Comparison of ENCODE assay signal across 10 cellular contexts in the genomic region with DNA sequence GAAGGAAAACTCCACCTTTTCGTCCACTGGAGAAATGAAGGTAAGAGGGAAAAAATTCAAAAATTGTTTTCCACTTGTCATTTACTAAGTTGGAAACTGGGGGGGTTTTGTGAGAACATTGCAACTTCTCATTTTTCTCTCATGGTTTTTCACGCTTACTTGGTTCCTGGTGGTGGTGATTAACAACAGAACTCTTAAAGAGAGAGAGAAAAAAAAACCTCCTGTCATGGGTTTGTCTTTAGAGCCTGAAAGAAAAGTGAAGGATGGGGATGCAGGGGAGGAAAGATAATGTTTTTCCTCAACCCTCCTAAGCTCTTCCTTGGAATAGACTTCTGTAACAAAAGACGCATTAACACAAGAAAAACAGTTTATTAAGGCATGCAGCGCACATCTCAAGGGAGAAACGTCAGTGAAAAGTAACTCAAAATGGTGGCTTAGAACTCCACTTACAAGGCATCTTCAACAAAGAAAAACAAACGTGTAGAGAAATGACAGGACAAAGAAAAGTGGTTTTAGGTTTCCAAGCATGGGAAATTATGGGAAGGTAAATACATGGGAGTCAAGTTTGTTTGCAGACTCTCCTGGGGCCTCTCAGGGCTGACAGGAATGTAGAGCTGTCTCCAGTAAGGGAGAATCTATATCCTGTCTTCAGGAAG.
DNase-seq lines count a peak whose midpoint lies in the region; ATAC-seq and TF ChIP-seq lines count a peak whose summit lies in the region.
"Had no signal": no experiment of that assay in that cellular context is flagged by ENCODE, and none has a peak within 500 bp of the region (broad histone marks: within the 10 kb centered on the region; RNA-seq: fewer than 3 reads in every experiment).

No MANE protein-coding gene starts in this region.

- H3K27me3 Mint-ChIP-seq in brain: no peaks in the 10 kb centered on the region
- H3K27me3 Mint-ChIP-seq: activated naive CD4-positive, alpha-beta T cell treated with anti-CD3 and anti-CD28 coated beads, Interleukin-2, amount 50 U/mL, for 24 hours had no signal

- no peak for DNase-seq in activated CD4-positive, CD25-positive, alpha-beta regulatory T cell (lab: John Stamatoyannopoulos, UW)
- DNase-seq in SIG-M5 treated with dmso at 0.1 percent for 504 hours (lab: John Stamatoyannopoulos, UW; ENCODE audit: unreplicated experiment) (no peak), ureter (ENCODE audit: low spot score) (no peak)
- DNase-seq: NCI-H1694 had no signal

- H3K36me3 ChIP-seq in BLaER1 treated with 17β-estradiol and CSF1 and Interleukin-3, amounts not matched to agents 10 nM and 100 nM: peaks cover 0 to 3% (median 0%) of the 10 kb centered on the region in 11 experiments; a peak in 1 of 22 replicates

- peak overlapping the region in 3 of 5 experiments; percentile 38 to 51 (median 42) for H3K4me3 Mint-ChIP-seq in brain
- H3K4me3 Mint-ChIP-seq: activated naive CD4-positive, alpha-beta T cell treated with anti-CD3 and anti-CD28 coated beads, Interleukin-2, amount 50 U/mL, for 24 hours had no signal

- H3K9ac ChIP-seq in BLaER1 treated with 17β-estradiol and CSF1 and Interleukin-3, amounts not matched to agents 10 nM and 100 nM: peak overlapping the region in 5 of 11 experiments; percentile 18 to 64 (median 24); a peak in 8 of 22 replicates

- peak overlapping the region in 9 of 11 experiments; percentile 13 to 76 (median 57); a peak in 14 of 22 replicates for H3K27ac ChIP-seq in BLaER1 treated with 17β-estradiol and CSF1 and Interleukin-3, amounts not matched to agents 10 nM and 100 nM

- peak; percentile 47 for ATAC-seq in GM19467 (IDR thresholded peaks at IDR 0.05; ENCODE audit: unreplicated experiment)
- ATAC-seq in HG03520 (IDR thresholded peaks at IDR 0.05; ENCODE audit: unreplicated experiment): peak; percentile 44
- no peak for ATAC-seq in HG03457 (IDR thresholded peaks at IDR 0.05; ENCODE audit: unreplicated experiment)

- peaks cover 14% of the 10 kb centered on the region for H3K36me3 Mint-ChIP-seq in brain

- H3K27me3 ChIP-seq in BLaER1 treated with 17β-estradiol and CSF1 and Interleukin-3, amounts not matched to agents 10 nM and 100 nM: no peaks in the 10 kb centered on the region

- H4K20me1 ChIP-seq in BLaER1 treated with 17β-estradiol and CSF1 and Interleukin-3, amounts not matched to agents 10 nM and 100 nM: no peaks in the 10 kb centered on the region

- peak overlapping the region; percentile 54 to 91 (median 82) for H3K27ac Mint-ChIP-seq in brain
- H3K27ac Mint-ChIP-seq: activated naive CD4-positive, alpha-beta T cell treated with anti-CD3 and anti-CD28 coated beads, Interleukin-2, amount 50 U/mL, for 24 hours had no signal

- H3K4me1 Mint-ChIP-seq in brain: peaks cover 18% of the 10 kb centered on the region

- peaks cover 25 to 81% (median 56%) of the 10 kb centered on the region in 11 experiments for H3K9me3 ChIP-seq in BLaER1 treated with 17β-estradiol and CSF1 and Interleukin-3, amounts not matched to agents 10 nM and 100 nM (replicated peaks in 1 of 11)

- peaks cover 10 to 47% (median 20%) of the 10 kb centered on the region in 5 experiments for H3K9me3 Mint-ChIP-seq in brain
- H3K9me3 Mint-ChIP-seq: activated naive CD4-positive, alpha-beta T cell treated with anti-CD3 and anti-CD28 coated beads, Interleukin-2, amount 50 U/mL, for 24 hours had no signal

- H3K4me1 ChIP-seq in BLaER1 treated with 17β-estradiol and CSF1 and Interleukin-3, amounts not matched to agents 10 nM and 100 nM: peaks cover 0 to 24% (median 20%) of the 10 kb centered on the region in 10 experiments; a peak in 14 of 20 replicates

- TF ChIP-seq CTCF in brain (conservative IDR thresholded peaks at IDR 0.05): no peak

- H3K4me2 ChIP-seq in BLaER1 treated with 17β-estradiol and CSF1 and Interleukin-3, amounts not matched to agents 10 nM and 100 nM: peak overlapping the region in 8 of 11 experiments; percentile 16 to 75 (median 61); a peak in 15 of 22 replicates

- H3K4me3 ChIP-seq in BLaER1 treated with 17β-estradiol and CSF1 and Interleukin-3, amounts not matched to agents 10 nM and 100 nM: no peak overlapping the region
